14 cellular contexts compared by ENCODE assay signal in genomic region chr3:12895391-12896205, GRCh38. TPM values are rescaled to one million over a fixed set of nuclear protein-coding genes. Genes with fewer than 3 reads are reported as not detected.
DNase-seq lines count a peak whose midpoint lies in the region; ATAC-seq, FAIRE-seq and TF ChIP-seq lines count a peak whose summit lies in the region.
"Had no signal": no experiment of that assay in that cellular context is flagged by ENCODE, and none has a peak within 500 bp of the region (broad histone marks: within the 10 kb centered on the region; RNA-seq: fewer than 3 reads in every experiment).

No MANE protein-coding gene starts in this region.

- no peak for FAIRE-seq in HTR-8/SVneo (lab: Jason Lieb, UNC)
- FAIRE-seq: GM19239 had no signal

- peak; percentile 55 for DNase-seq in Right ventricle myocardium inferior (ENCODE audit: missing footprints)
- DNase-seq in cardiac septum (ENCODE audit: low spot score), result no peak
- no peak for DNase-seq in dorsolateral prefrontal cortex
- DNase-seq in lower lobe of right lung, result no peak
- no peak for DNase-seq in upper lobe of right lung
- DNase-seq in HTR-8/SVneo (ENCODE audit: insufficient read length, low spot score), result no peak
- DNase-seq: AML-193, HFFc6, Kasumi-1, NCI-H2171 had no signal

- H3K27ac ChIP-seq in dorsolateral prefrontal cortex, result peak overlapping the region in 36 of 59 donors; percentile 7 to 66 (median 40)
- no peak overlapping the region for H3K27ac ChIP-seq in lower lobe of right lung
- no peak overlapping the region for H3K27ac ChIP-seq in upper lobe of right lung
- H3K27ac ChIP-seq: adrenal gland had no signal

- H3K4me1 ChIP-seq in lower lobe of right lung, result peaks cover 18% of the 10 kb centered on the region
- peaks cover 3% of the 10 kb centered on the region for H3K4me1 ChIP-seq in upper lobe of right lung

- H3K9me3 ChIP-seq in lower lobe of right lung (no peaks in the 10 kb centered on the region), upper lobe of right lung (no peaks in the 10 kb centered on the region)
- H3K9me3 ChIP-seq: adrenal gland had no signal

- no peaks in the 10 kb centered on the region for H3K27me3 ChIP-seq in dorsolateral prefrontal cortex
- H3K27me3 ChIP-seq in lower lobe of right lung (ENCODE audit: low read depth), result no peaks in the 10 kb centered on the region
- no peaks in the 10 kb centered on the region for H3K27me3 ChIP-seq in upper lobe of right lung
- H3K27me3 ChIP-seq: adrenal gland had no signal

- H3K36me3 ChIP-seq in lower lobe of right lung (peaks cover 31% of the 10 kb centered on the region), upper lobe of right lung (peaks cover 27% of the 10 kb centered on the region)

- ATAC-seq in Right ventricle myocardium inferior, result peak; percentile 35
- ATAC-seq in lower lobe of right lung, result peak; percentile 20
- peak; percentile 26 for ATAC-seq in upper lobe of right lung
- ATAC-seq in GM19463 (IDR thresholded peaks at IDR 0.05; ENCODE audit: unreplicated experiment), result no peak
- no peak for ATAC-seq in GM21360 (IDR thresholded peaks at IDR 0.05; ENCODE audit: unreplicated experiment)

- intact Hi-C loops in Right ventricle myocardium inferior (cut with DNase I) (no loop called here), cardiac septum (cut with DNase I) (no loop called here), dorsolateral prefrontal cortex (cut with DNase I) (loop anchor here (2.0 to 10.0 kb wide), 4 partner anchors 47 to 179 kb away; partner anchors contain the start of gene IQSEC1 (in 1 of the 2)), lower lobe of right lung (cut with DNase I) (no loop called here), upper lobe of right lung (cut with DNase I) (no loop called here)

- TF ChIP-seq CTCF in dorsolateral prefrontal cortex (IDR thresholded peaks at IDR 0.05 in 54 of 56, conservative IDR thresholded peaks at IDR 0.05 in 2 of 56; ENCODE audit: low read depth in 1 of 56, partially characterized antibody in 56 of 56) (no peak), lower lobe of right lung (IDR thresholded peaks at IDR 0.05) (no peak), upper lobe of right lung (IDR thresholded peaks at IDR 0.05) (no peak)

- no peak overlapping the region for H3K4me3 ChIP-seq in dorsolateral prefrontal cortex
- no peak overlapping the region for H3K4me3 ChIP-seq in lower lobe of right lung
- no peak overlapping the region for H3K4me3 ChIP-seq in upper lobe of right lung
- H3K4me3 ChIP-seq: adrenal gland had no signal

RNA-seq across cellular contexts. Expression of gene RPL32, which starts 54.2 kb away (rescaled TPM):
- total RNA-seq in Right ventricle myocardium inferior (953 TPM), cardiac septum (722 TPM), dorsolateral prefrontal cortex (100 to 1,000 TPM; 444 to 772 (median 559) TPM), lower lobe of right lung (1,243 TPM), upper lobe of right lung (1,191 TPM)

Comparison
In these comparisons a context has a peak if more than half of its experiments do, and no peak if none do; other contexts are left out.
1. ATAC-seq: peak in Right ventricle myocardium inferior (single experiment), lower lobe of right lung (2 of 2) and upper lobe of right lung (single experiment); none in GM19463 (single experiment) and GM21360 (single experiment).
2. H3K27ac ChIP-seq: peak in dorsolateral prefrontal cortex (36 of 59); none in lower lobe of right lung (single experiment) and upper lobe of right lung (single experiment).
3. intact Hi-C loops: an anchor here in dorsolateral prefrontal cortex (2.0 to 10.0 kb wide); none called in Right ventricle myocardium inferior, cardiac septum, lower lobe of right lung and upper lobe of right lung.